Comparison of ENCODE assay signal across 37 cellular contexts in genomic region chr9:16405421-16405820, GRCh38.
"Had no signal": no experiment of that assay in that cellular context is flagged by ENCODE, and none has a peak within 500 bp of the region (broad histone marks: within the 10 kb centered on the region; RNA-seq: fewer than 3 reads in every experiment).

No MANE protein-coding gene starts in this region.

- H3K36me3 Mint-ChIP-seq: activated naive CD8-positive, alpha-beta T cell; brain had no signal

- H3K9me3 Mint-ChIP-seq: activated CD4-positive, alpha-beta T cell treated with anti-CD3 and anti-CD28 coated beads, Interleukin-2, amount 10 ng/mL, durations not matched to agents 24 days and 14 days; activated T-helper 17 cell treated with anti-CD3 and anti-CD28 coated beads, Interleukin-2, amount 50 U/mL, for 72 hours had no signal

- H3K4me1 Mint-ChIP-seq: activated B cell treated with CpG ODN at 0.5 μM for 24 hours; activated CD4-positive, alpha-beta memory T cell treated with anti-CD3 and anti-CD28 coated beads, Interleukin-2, amount 10 ng/mL, durations not matched to agents 7 days and 5 days; activated CD4-positive, alpha-beta T cell treated with anti-CD3 and anti-CD28 coated beads for 36 hours; activated CD4-positive, alpha-beta T cell treated with anti-CD3 and anti-CD28 coated beads, Interleukin-2, amount 10 ng/mL, durations not matched to agents 24 days and 14 days; activated T-helper 17 cell treated with anti-CD3 and anti-CD28 coated beads, Interleukin-2, amount 50 U/mL, for 72 hours; T-helper 17 cell had no signal

- H3K27me3 ChIP-seq: breast epithelium, foreskin keratinocyte, gastrocnemius medialis, heart left ventricle had no signal

- H3K4me1 ChIP-seq: breast epithelium, foreskin keratinocyte, gastrocnemius medialis, heart left ventricle had no signal

- H3K36me3 ChIP-seq: breast epithelium, cardiac muscle cell, gastrocnemius medialis, heart left ventricle, WERI-Rb-1 had no signal

- H3K27me3 Mint-ChIP-seq: activated B cell treated with CpG ODN at 0.5 μM for 24 hours; activated CD4-positive, alpha-beta memory T cell treated with anti-CD3 and anti-CD28 coated beads, Interleukin-2, amount 10 ng/mL, durations not matched to agents 7 days and 5 days; activated CD4-positive, alpha-beta T cell treated with anti-CD3 and anti-CD28 coated beads for 36 hours; activated CD4-positive, alpha-beta T cell treated with anti-CD3 and anti-CD28 coated beads, Interleukin-2, amount 10 ng/mL, durations not matched to agents 24 days and 14 days; activated T-helper 17 cell treated with anti-CD3 and anti-CD28 coated beads, Interleukin-2, amount 50 U/mL, for 72 hours; T-helper 17 cell had no signal

- H3K27ac ChIP-seq: breast epithelium, cardiac muscle cell, coronary artery, dorsolateral prefrontal cortex, epithelial cell of prostate, foreskin keratinocyte, gastrocnemius medialis, heart left ventricle, WERI-Rb-1 had no signal

- H3K4me3 ChIP-seq: breast epithelium, cardiac muscle cell, coronary artery, dorsolateral prefrontal cortex, gastrocnemius medialis, heart left ventricle had no signal

- H3K9me3 ChIP-seq: breast epithelium, gastrocnemius medialis had no signal

- DNase-seq: activated B cell treated with CpG ODN at 0.5 μM for 24 hours; activated CD4-positive, alpha-beta memory T cell treated with anti-CD3 and anti-CD28 coated beads, Interleukin-2, amount 10 ng/mL, durations not matched to agents 7 days and 5 days; activated CD4-positive, alpha-beta T cell treated with anti-CD3 and anti-CD28 coated beads for 36 hours; activated CD4-positive, alpha-beta T cell treated with anti-CD3 and anti-CD28 coated beads, Interleukin-2, amount 10 ng/mL, durations not matched to agents 24 days and 14 days; activated CD4-positive, alpha-beta T cell treated with anti-CD3 and anti-CD28 coated beads, Interleukin-2, amount 50 U/mL, for 4 hours; activated CD8-positive, alpha-beta memory T cell treated with anti-CD3 and anti-CD28 coated beads, Interleukin-2, amount 50 U/mL, for 48 hours; activated effector memory CD4-positive, alpha-beta T cell treated with Interleukin-2 at 50 U/mL for 16 hours; activated gamma-delta T cell treated with Interleukin-2 at 50 U/mL for 16 hours; activated naive CD4-positive, alpha-beta T cell treated with anti-CD3 and anti-CD28 coated beads, Interleukin-2, amount 50 U/mL, for 16 hours; activated naive CD4-positive, alpha-beta T cell treated with Interleukin-2 at 50 U/mL for 16 hours; activated T-cell treated with anti-CD3 and anti-CD28 coated beads for 4 hours; activated T-cell treated with anti-CD3 and anti-CD28 coated beads, Interleukin-2, amount 50 U/mL, for 4 hours; amygdala; aorta; central memory CD4-positive, alpha-beta T cell; cerebellar nuclear complex; dorsolateral prefrontal cortex; foreskin keratinocyte; gastrocnemius medialis; glutamatergic neuron; heart left ventricle; T-helper 1 cell; T-helper 17 cell; T1000; WERI-Rb-1 had no signal

- H3K4me3 Mint-ChIP-seq: activated B cell treated with CpG ODN at 0.5 μM for 24 hours; activated CD4-positive, alpha-beta memory T cell treated with anti-CD3 and anti-CD28 coated beads, Interleukin-2, amount 10 ng/mL, durations not matched to agents 7 days and 5 days; activated CD4-positive, alpha-beta T cell treated with anti-CD3 and anti-CD28 coated beads for 36 hours; activated CD4-positive, alpha-beta T cell treated with anti-CD3 and anti-CD28 coated beads, Interleukin-2, amount 10 ng/mL, durations not matched to agents 24 days and 14 days; activated naive CD8-positive, alpha-beta T cell; activated T-cell treated with anti-CD3 and anti-CD28 coated beads, Interleukin-2, amount 50 U/mL, for 4 hours; activated T-helper 17 cell treated with anti-CD3 and anti-CD28 coated beads, Interleukin-2, amount 50 U/mL, for 72 hours; dendritic cell treated with granulocyte-macrophage colony-stimulating factor and Interleukin-4, amounts not matched to agents 40 ng/mL and 50 ng/mL, for 4 days; T-helper 17 cell; T-helper 2 cell treated with Interferon-gamma antibody and Interleukin-4, amounts not matched to agents 5 μg/mL and 100 μg/mL, for 36 hours had no signal

- ATAC-seq: activated CD4-positive, alpha-beta T cell treated with anti-CD3 and anti-CD28 coated beads for 36 hours; activated CD4-positive, CD25-positive, alpha-beta regulatory T cell treated with anti-CD3 and anti-CD28 coated beads, Interleukin-2, amount 50 U/mL, for 24 hours; activated T-cell treated with anti-CD3 and anti-CD28 coated beads, Interleukin-2, amount 50 U/mL, for 4 hours; activated T-helper 17 cell treated with anti-CD3 and anti-CD28 coated beads, Interleukin-2, amount 50 U/mL, for 72 hours; foreskin keratinocyte; gastrocnemius medialis; heart left ventricle; T-helper 17 cell had no signal

- FAIRE-seq: endometrium, endothelial cell of umbilical vein had no signal

- H3K27ac Mint-ChIP-seq: activated B cell treated with CpG ODN at 0.5 μM for 24 hours; activated CD4-positive, alpha-beta memory T cell treated with anti-CD3 and anti-CD28 coated beads, Interleukin-2, amount 10 ng/mL, durations not matched to agents 7 days and 5 days; activated CD4-positive, alpha-beta T cell treated with anti-CD3 and anti-CD28 coated beads for 36 hours; activated CD4-positive, alpha-beta T cell treated with anti-CD3 and anti-CD28 coated beads, Interleukin-2, amount 10 ng/mL, durations not matched to agents 24 days and 14 days; activated naive CD8-positive, alpha-beta T cell; activated T-helper 17 cell treated with anti-CD3 and anti-CD28 coated beads, Interleukin-2, amount 50 U/mL, for 72 hours; dendritic cell treated with granulocyte-macrophage colony-stimulating factor and Interleukin-4, amounts not matched to agents 40 ng/mL and 50 ng/mL, for 4 days; T-helper 17 cell; T-helper 2 cell treated with Interferon-gamma antibody and Interleukin-4, amounts not matched to agents 5 μg/mL and 100 μg/mL, for 36 hours had no signal
